In genomic region chr2:100482741-100483140, GRCh38 we compare ENCODE assay signal across 1 cellular context.
TF ChIP-seq lines count a peak whose summit lies in the region.

No MANE protein-coding gene starts in this region.

TF ChIP-seq in HepG2, 621 proteins besides CTCF, POLR2A, EP300 and RAD21 (continued from another document):
- no peak for TF ChIP-seq SNAPC4 (CRISPR knock-in tag; IDR thresholded peaks at IDR 0.05)
- no peak for TF ChIP-seq ZNF3 (CRISPR knock-in tag; IDR thresholded peaks at IDR 0.05)
- no peak for TF ChIP-seq ARNTL (CRISPR knock-in tag; IDR thresholded peaks at IDR 0.05)
- TF ChIP-seq KLF11 (CRISPR knock-in tag; IDR thresholded peaks at IDR 0.05), result no peak
- TF ChIP-seq ZNF841 (CRISPR knock-in tag; IDR thresholded peaks at IDR 0.05; ENCODE audit: borderline replicate concordance), result no peak
- no peak for TF ChIP-seq MED13 (CRISPR knock-in tag; IDR thresholded peaks at IDR 0.05)
- no peak for TF ChIP-seq ATF1 (CRISPR knock-in tag; IDR thresholded peaks at IDR 0.05)
- TF ChIP-seq AHR (CRISPR knock-in tag; IDR thresholded peaks at IDR 0.05), result no peak
- no peak for TF ChIP-seq RFXANK (CRISPR knock-in tag; IDR thresholded peaks at IDR 0.05)
- no peak for TF ChIP-seq NRL (CRISPR knock-in tag; IDR thresholded peaks at IDR 0.05; ENCODE audit: borderline replicate concordance)
